19 cellular contexts compared by ENCODE assay signal in genomic region chr17:58507123-58507634, GRCh38. TPM values are rescaled to one million over a fixed set of nuclear protein-coding genes. Genes with fewer than 3 reads are reported as not detected.
DNase-seq lines count a peak whose midpoint lies in the region; ATAC-seq and TF ChIP-seq lines count a peak whose summit lies in the region.
"Had no signal": no experiment of that assay in that cellular context is flagged by ENCODE, and none has a peak within 500 bp of the region (broad histone marks: within the 10 kb centered on the region; RNA-seq: fewer than 3 reads in every experiment).

No MANE protein-coding gene starts in this region.

- no peaks in the 10 kb centered on the region for H3K27me3 ChIP-seq in lower lobe of right lung (ENCODE audit: low read depth)
- H3K27me3 ChIP-seq: ascending aorta, esophagus squamous epithelium, hepatocyte had no signal

- H3K4me3 ChIP-seq in choroid plexus epithelial cell (ENCODE audit: low read depth, low read length): no peak overlapping the region
- H3K4me3 ChIP-seq in lower lobe of right lung: no peak overlapping the region
- H3K4me3 ChIP-seq: ascending aorta, esophagus squamous epithelium, hepatocyte had no signal

- H3K4me1 ChIP-seq in lower lobe of right lung: peaks cover 9% of the 10 kb centered on the region
- H3K4me1 ChIP-seq: ascending aorta had no signal

- peaks cover 45% of the 10 kb centered on the region for H3K4me1 Mint-ChIP-seq in CD14-positive monocyte
- peaks cover 8 to 16% of the 10 kb centered on the region in 2 donors for H3K4me1 Mint-ChIP-seq in natural killer cell treated with Interleukin-12 subunit alpha and Interleukin-12 subunit beta and Interleukin-15 and Interleukin-18, amount 100 ng/mL, for 72 hours (ENCODE audit: low read depth in 2 of 2)
- H3K4me1 Mint-ChIP-seq: WTC11 had no signal

- H3K36me3 Mint-ChIP-seq in CD14-positive monocyte: peaks cover 84 to 89% of the 10 kb centered on the region in 2 donors
- peaks cover 43% of the 10 kb centered on the region for H3K36me3 Mint-ChIP-seq in natural killer cell treated with Interleukin-12 subunit alpha and Interleukin-12 subunit beta and Interleukin-15 and Interleukin-18, amount 100 ng/mL, for 72 hours

- DNase-seq in CD14-positive monocyte (ENCODE audit: low spot score) (peak; percentile 81), NOMO-1 treated with DMSO at 0.1 percent for 48 hours (lab: John Stamatoyannopoulos, UW; ENCODE audit: unreplicated experiment) (peak; percentile 74), choroid plexus epithelial cell (ENCODE audit: low read depth) (peak; percentile 84), lower lobe of right lung (peak; percentile 71), KBM-7 (no peak)
- DNase-seq in activated CD8-positive, alpha-beta memory T cell treated with anti-CD3 and anti-CD28 coated beads, Interleukin-2, amount 50 U/mL, for 48 hours: no peak
- DNase-seq in natural killer cell treated with Interleukin-12 subunit alpha and Interleukin-12 subunit beta and Interleukin-15 and Interleukin-18, amount 100 ng/mL, for 72 hours (ENCODE audit: low spot score): no peak
- DNase-seq: activated CD8-positive, alpha-beta memory T cell treated with anti-CD3 and anti-CD28 coated beads for 24 hours; activated gamma-delta T cell treated with Interleukin-2 at 50 U/mL for 16 hours; esophagus squamous epithelium; kidney glomerular epithelial cell; NCI-H1694; NCI-H510A; posterior cingulate gyrus had no signal

- H3K36me3 ChIP-seq in lower lobe of right lung: peaks cover 100% of the 10 kb centered on the region

- H3K4me3 Mint-ChIP-seq in CD14-positive monocyte: no peak overlapping the region
- H3K4me3 Mint-ChIP-seq in natural killer cell treated with Interleukin-12 subunit alpha and Interleukin-12 subunit beta and Interleukin-15 and Interleukin-18, amount 100 ng/mL, for 72 hours: no peak overlapping the region
- H3K4me3 Mint-ChIP-seq: stimulated activated naive CD8-positive, alpha-beta T cell treated with anti-CD3 and anti-CD28 coated beads, Interleukin-15, Interleukin-2, amounts not matched to agents 100 ng/mL and 50 ng/mL, for 24 hours; WTC11 had no signal

- H3K27ac ChIP-seq in lower lobe of right lung: no peak overlapping the region
- H3K27ac ChIP-seq: ascending aorta, esophagus squamous epithelium, hepatocyte had no signal

- peak overlapping the region; percentile 80 to 89 (median 83) for H3K27ac Mint-ChIP-seq in CD14-positive monocyte
- H3K27ac Mint-ChIP-seq in natural killer cell treated with Interleukin-12 subunit alpha and Interleukin-12 subunit beta and Interleukin-15 and Interleukin-18, amount 100 ng/mL, for 72 hours: no peak overlapping the region
- H3K27ac Mint-ChIP-seq: stimulated activated naive CD8-positive, alpha-beta T cell treated with anti-CD3 and anti-CD28 coated beads, Interleukin-15, Interleukin-2, amounts not matched to agents 100 ng/mL and 50 ng/mL, for 24 hours; WTC11 had no signal

- in situ Hi-C loops in KBM-7 (cut with MboI; ENCODE audit: low pct_unique_long_range_greater_than_20kb, low sequenced_read_pairs): no loop called here

- intact Hi-C loops in CD14-positive monocyte (cut with micrococcal nuclease): no loop called here
- intact Hi-C loops in lower lobe of right lung (cut with DNase I): no loop called here

- H3K9me3 ChIP-seq in lower lobe of right lung: no peaks in the 10 kb centered on the region
- H3K9me3 ChIP-seq: ascending aorta, esophagus squamous epithelium had no signal

- TF ChIP-seq CTCF in CD14-positive monocyte (IDR thresholded peaks at IDR 0.05): no peak
- TF ChIP-seq CTCF in choroid plexus epithelial cell (conservative IDR thresholded peaks at IDR 0.05; ENCODE audit: low read depth, low read length): no peak
- no peak for TF ChIP-seq CTCF in lower lobe of right lung (IDR thresholded peaks at IDR 0.05)

- H3K9me3 Mint-ChIP-seq in CD14-positive monocyte: peaks cover 0 to 2% (median 0%) of the 10 kb centered on the region in 7 donors
- H3K9me3 Mint-ChIP-seq in natural killer cell treated with Interleukin-12 subunit alpha and Interleukin-12 subunit beta and Interleukin-15 and Interleukin-18, amount 100 ng/mL, for 72 hours: no peaks in the 10 kb centered on the region
- H3K9me3 Mint-ChIP-seq: stimulated activated naive CD8-positive, alpha-beta T cell treated with anti-CD3 and anti-CD28 coated beads, Interleukin-15, Interleukin-2, amounts not matched to agents 100 ng/mL and 50 ng/mL, for 24 hours; WTC11 had no signal

- H3K27me3 Mint-ChIP-seq in CD14-positive monocyte (ENCODE audit: low read depth in 3 of 3): no peaks in the 10 kb centered on the region
- no peaks in the 10 kb centered on the region for H3K27me3 Mint-ChIP-seq in natural killer cell treated with Interleukin-12 subunit alpha and Interleukin-12 subunit beta and Interleukin-15 and Interleukin-18, amount 100 ng/mL, for 72 hours
- H3K27me3 Mint-ChIP-seq: stimulated activated naive CD8-positive, alpha-beta T cell treated with anti-CD3 and anti-CD28 coated beads, Interleukin-15, Interleukin-2, amounts not matched to agents 100 ng/mL and 50 ng/mL, for 24 hours had no signal

- ATAC-seq in lower lobe of right lung (no peak), GM18868 (IDR thresholded peaks at IDR 0.05; ENCODE audit: unreplicated experiment) (no peak)
- ATAC-seq in natural killer cell treated with Interleukin-12 subunit alpha and Interleukin-12 subunit beta and Interleukin-15 and Interleukin-18, amount 100 ng/mL, for 72 hours: no peak
- ATAC-seq: WTC11 had no signal

RNA-seq across cellular contexts. Expression of gene MTMR4, which starts 7.3 kb away (rescaled TPM):
- polyA plus RNA-seq in CD14-positive monocyte: 1 to 10 TPM; 7.2 to 8.4 TPM
- 37.3 TPM for total RNA-seq in lower lobe of right lung
- total RNA-seq in natural killer cell treated with Interleukin-12 subunit alpha and Interleukin-12 subunit beta and Interleukin-15 and Interleukin-18, amount 100 ng/mL, for 72 hours: 100 to 1,000 TPM in 1 of 2 donors, 10 to 100 TPM in 1; 60.1 to 104 TPM

RNA-seq across cellular contexts. Expression of gene HSF5, which starts 19.0 kb away (rescaled TPM):
- polyA plus RNA-seq in CD14-positive monocyte: under 1 TPM in 1 of 2 donors, not detected in 1; 0.07 TPM
- 0.32 TPM for total RNA-seq in lower lobe of right lung
- 1 to 10 TPM; 1.7 to 3.3 TPM for total RNA-seq in natural killer cell treated with Interleukin-12 subunit alpha and Interleukin-12 subunit beta and Interleukin-15 and Interleukin-18, amount 100 ng/mL, for 72 hours
- total RNA-seq: ascending aorta had no signal
- polyA plus RNA-seq: hepatocyte had no signal

Comparison
In these comparisons a context has a peak if more than half of its experiments do, and no peak if none do; other contexts are left out.
1. DNase-seq: peak in CD14-positive monocyte (single experiment), NOMO-1 treated with DMSO at 0.1 percent for 48 hours (single experiment), choroid plexus epithelial cell (single experiment) and lower lobe of right lung (single experiment); none in activated CD8-positive, alpha-beta memory T cell treated with anti-CD3 and anti-CD28 coated beads, Interleukin-2, amount 50 U/mL, for 48 hours (single experiment), natural killer cell treated with Interleukin-12 subunit alpha and Interleukin-12 subunit beta and Interleukin-15 and Interleukin-18, amount 100 ng/mL, for 72 hours (single experiment) and KBM-7 (single experiment).
2. H3K27ac Mint-ChIP-seq: peak in CD14-positive monocyte (7 of 7); none in natural killer cell treated with Interleukin-12 subunit alpha and Interleukin-12 subunit beta and Interleukin-15 and Interleukin-18, amount 100 ng/mL, for 72 hours (0 of 2).